20 cellular contexts compared by ENCODE assay signal in genomic region chr16:50216231-50216630, GRCh38.
"Had no signal": no experiment of that assay in that cellular context is flagged by ENCODE, and none has a peak within 500 bp of the region (broad histone marks: within the 10 kb centered on the region; RNA-seq: fewer than 3 reads in every experiment).

No MANE protein-coding gene starts in this region.

- H3K4me1 Mint-ChIP-seq: neural crest cell; stimulated activated naive B cell treated with anti-CD40 and anti-IgM and Interleukin-4, amounts not matched to agents 10 μg/mL and 1 μg/mL and 100 μg/mL, for 72 hours; stimulated activated naive CD8-positive, alpha-beta T cell treated with anti-CD3 and anti-CD28 coated beads, Interleukin-15, amount 100 ng/mL, for 72 hours had no signal

- H3K27me3 Mint-ChIP-seq: naive thymus-derived CD4-positive, alpha-beta T cell; stimulated activated naive B cell treated with anti-CD40 and anti-IgM and Interleukin-4, amounts not matched to agents 10 μg/mL and 1 μg/mL and 100 μg/mL, for 72 hours; stimulated activated naive CD8-positive, alpha-beta T cell treated with anti-CD3 and anti-CD28 coated beads, Interleukin-15, amount 100 ng/mL, for 72 hours had no signal

- DNase-seq: effector memory CD4-positive, alpha-beta T cell; heart right ventricle; hypothalamus; islet precursor cell; mammary epithelial cell; naive thymus-derived CD4-positive, alpha-beta T cell; posterior cingulate gyrus; spleen; stimulated activated CD4-positive, alpha-beta T cell treated with anti-CD3 and anti-CD28 coated beads, Interleukin-15, amount 100 ng/mL, for 24 hours; stimulated activated CD4-positive, alpha-beta T cell treated with anti-CD3 and anti-CD28 coated beads, Interleukin-1b, Interleukin-23, amount 100 ng/mL, for 48 hours; stimulated activated CD4-positive, alpha-beta T cell treated with anti-CD3 and anti-CD28 coated beads, Interleukin-4, amount 100 ng/mL, for 4 hours; stimulated activated naive B cell treated with anti-CD40 and anti-IgM and Interleukin-4, amounts not matched to agents 10 μg/mL and 1 μg/mL and 100 μg/mL, for 72 hours; stimulated activated naive CD8-positive, alpha-beta T cell treated with anti-CD3 and anti-CD28 coated beads, Interleukin-15, amount 100 ng/mL, for 72 hours; substantia nigra; trophoblast cell had no signal

- H3K9me3 ChIP-seq: heart right ventricle, spleen, thoracic aorta had no signal

- H3K4me3 Mint-ChIP-seq: neural crest cell; stimulated activated naive B cell treated with anti-CD40 and anti-IgM and Interleukin-4, amounts not matched to agents 10 μg/mL and 1 μg/mL and 100 μg/mL, for 72 hours had no signal

- H3K27ac Mint-ChIP-seq: stimulated activated naive B cell treated with anti-CD40 and anti-IgM and Interleukin-4, amounts not matched to agents 10 μg/mL and 1 μg/mL and 100 μg/mL, for 72 hours; stimulated activated naive CD8-positive, alpha-beta T cell treated with anti-CD3 and anti-CD28 coated beads, Interleukin-15, amount 100 ng/mL, for 72 hours had no signal

- H3K9me3 Mint-ChIP-seq: naive thymus-derived CD4-positive, alpha-beta T cell; neural crest cell; stimulated activated naive B cell treated with anti-CD40 and anti-IgM and Interleukin-4, amounts not matched to agents 10 μg/mL and 1 μg/mL and 100 μg/mL, for 72 hours; stimulated activated naive CD8-positive, alpha-beta T cell treated with anti-CD3 and anti-CD28 coated beads, Interleukin-15, amount 100 ng/mL, for 72 hours had no signal

- ATAC-seq: esophagus mucosa; heart right ventricle; left lobe of liver; naive thymus-derived CD4-positive, alpha-beta T cell; sciatic nerve; stimulated activated naive B cell treated with anti-CD40 and anti-IgM and Interleukin-4, amounts not matched to agents 10 μg/mL and 1 μg/mL and 100 μg/mL, for 72 hours; stimulated activated naive CD8-positive, alpha-beta T cell treated with anti-CD3 and anti-CD28 coated beads, Interleukin-15, amount 100 ng/mL, for 72 hours had no signal
